In the genomic region with DNA sequence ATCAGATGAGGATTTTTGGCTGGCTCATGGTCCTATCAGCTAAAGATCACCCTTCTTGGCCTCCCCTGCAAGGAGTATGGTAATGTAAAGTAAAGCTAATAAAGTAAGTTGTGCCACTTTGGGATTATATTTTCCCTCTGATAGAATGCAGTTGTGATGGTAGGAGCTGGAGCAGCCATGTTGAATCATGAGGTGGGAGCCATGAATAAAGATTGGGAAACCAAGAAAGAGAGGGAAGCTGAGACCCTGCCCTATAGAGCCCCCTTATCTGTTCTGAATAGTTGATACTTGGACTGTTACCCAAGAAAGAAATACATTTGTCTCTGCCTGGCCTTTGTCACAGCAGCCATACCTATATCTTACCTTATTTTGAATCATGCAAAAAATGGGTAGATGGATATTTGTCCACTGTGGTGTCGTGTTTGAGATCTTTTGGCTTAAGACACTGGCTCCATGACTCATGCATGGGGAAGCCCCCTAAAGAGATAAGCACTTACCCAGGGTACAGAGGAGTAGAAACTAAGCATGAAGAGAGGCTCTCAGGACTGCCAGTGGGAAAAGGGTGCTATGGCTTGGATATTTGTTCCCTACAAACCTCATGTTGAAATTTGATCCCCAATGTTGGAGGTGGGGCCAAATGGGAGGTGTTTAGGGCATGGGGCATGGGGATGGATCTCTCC, we compare ENCODE assay signal across 1 cellular context.
A peak's percentile ranks its signal among the peaks of the same experiment; 100 is the strongest.
TF ChIP-seq lines count a peak whose summit lies in the region.

No MANE protein-coding gene starts in this region.

TF ChIP-seq in H1, 55 proteins besides CTCF, POLR2A, EP300 and RAD21:
- TF ChIP-seq KDM1A (IDR thresholded peaks at IDR 0.05; ENCODE audit: borderline replicate concordance, low read length) (peak; percentile 72; the same call in 1 of the 2 replicates), TBP (IDR thresholded peaks at IDR 0.05; ENCODE audit: low read depth, low read length) (no peak)
TF ChIP-seq in H1: peak in this region for 1.
